Comparison of ENCODE assay signal across 8 cellular contexts in genomic region chr3:184316792-184317191, GRCh38. TPM values are rescaled to one million over a fixed set of nuclear protein-coding genes. Genes with fewer than 3 reads are reported as not detected.
DNase-seq lines count a peak whose midpoint lies in the region; ATAC-seq, FAIRE-seq and TF ChIP-seq lines count a peak whose summit lies in the region.

No MANE protein-coding gene starts in this region.

- H3K27ac Mint-ChIP-seq in activated T-cell treated with anti-CD3 and anti-CD28 coated beads, Interleukin-2, amount 50 U/mL, for 72 hours: peak overlapping the region; percentile 63
- peak overlapping the region; percentile 52 for H3K27ac Mint-ChIP-seq in activated naive CD8-positive, alpha-beta T cell treated with anti-CD3 and anti-CD28 coated beads for 36 hours

- H3K9ac ChIP-seq in keratinocyte (ENCODE audit: control insufficient read depth, extremely low read depth, insufficient read depth, low read length): peak overlapping the region; percentile 77

- H3K4me2 ChIP-seq in keratinocyte (ENCODE audit: control insufficient read depth, extremely low read depth, insufficient read depth, low read depth, low read length): peak overlapping the region; percentile 97

- peak overlapping the region; percentile 79 to 80 for H3K4me3 Mint-ChIP-seq in activated T-cell treated with anti-CD3 and anti-CD28 coated beads, Interleukin-2, amount 50 U/mL, for 72 hours
- H3K4me3 Mint-ChIP-seq in activated naive CD8-positive, alpha-beta T cell treated with anti-CD3 and anti-CD28 coated beads for 36 hours: peak overlapping the region; percentile 83

- dilution Hi-C loops in keratinocyte (cut with MboI; ENCODE audit: extremely low pct_ligation_motif_present, low sequenced_read_pairs): no loop called here

- H3K27me3 ChIP-seq in keratinocyte (ENCODE audit: control insufficient read depth, extremely low read depth, insufficient read depth, low read length) (no peaks in the 10 kb centered on the region), thoracic aorta (replicated peaks; ENCODE audit: insufficient read depth) (no peaks in the 10 kb centered on the region)

- peaks cover 50% of the 10 kb centered on the region for H3K4me1 Mint-ChIP-seq in activated T-cell treated with anti-CD3 and anti-CD28 coated beads, Interleukin-2, amount 50 U/mL, for 72 hours (ENCODE audit: low read depth)
- peaks cover 36% of the 10 kb centered on the region for H3K4me1 Mint-ChIP-seq in activated naive CD8-positive, alpha-beta T cell treated with anti-CD3 and anti-CD28 coated beads for 36 hours

- peaks cover 37% of the 10 kb centered on the region for H3K4me1 ChIP-seq in keratinocyte (ENCODE audit: control insufficient read depth, extremely low read depth, insufficient read depth, low read length)
- H3K4me1 ChIP-seq in thoracic aorta (ENCODE audit: control insufficient read depth in 1 of 2, low read depth in 2 of 2): peaks cover 50 to 60% of the 10 kb centered on the region in 2 donors

- FAIRE-seq in keratinocyte (lab: Jason Lieb, UNC): no peak

- peaks cover 18 to 32% of the 10 kb centered on the region in 2 donors for H3K36me3 Mint-ChIP-seq in activated T-cell treated with anti-CD3 and anti-CD28 coated beads, Interleukin-2, amount 50 U/mL, for 72 hours (ENCODE audit: insufficient read depth in 2 of 2)
- peaks cover 45% of the 10 kb centered on the region for H3K36me3 Mint-ChIP-seq in activated naive CD8-positive, alpha-beta T cell treated with anti-CD3 and anti-CD28 coated beads for 36 hours

- H3K9me3 Mint-ChIP-seq in activated T-cell treated with anti-CD3 and anti-CD28 coated beads, Interleukin-2, amount 50 U/mL, for 72 hours: no peaks in the 10 kb centered on the region
- H3K9me3 Mint-ChIP-seq in activated naive CD8-positive, alpha-beta T cell treated with anti-CD3 and anti-CD28 coated beads for 36 hours: no peaks in the 10 kb centered on the region

- H3K9me3 ChIP-seq in keratinocyte (ENCODE audit: control insufficient read depth, low read depth, low read length): no peaks in the 10 kb centered on the region
- H3K9me3 ChIP-seq in thoracic aorta: no peaks in the 10 kb centered on the region

- H3K36me3 ChIP-seq in keratinocyte (ENCODE audit: control insufficient read depth in 2 of 2, extremely low read depth in 1 of 2, insufficient read depth in 2 of 2, low read length in 2 of 2) (peaks cover 13 to 41% of the 10 kb centered on the region in 2 experiments), thoracic aorta (peaks cover 14% of the 10 kb centered on the region)

- no peaks in the 10 kb centered on the region for H3K27me3 Mint-ChIP-seq in activated T-cell treated with anti-CD3 and anti-CD28 coated beads, Interleukin-2, amount 50 U/mL, for 72 hours (ENCODE audit: low read depth)
- no peaks in the 10 kb centered on the region for H3K27me3 Mint-ChIP-seq in activated naive CD8-positive, alpha-beta T cell treated with anti-CD3 and anti-CD28 coated beads for 36 hours

- peaks cover 65% of the 10 kb centered on the region for H3K79me2 ChIP-seq in keratinocyte (ENCODE audit: control insufficient read depth, insufficient read depth, low read length)

- H3K27ac ChIP-seq in keratinocyte (ENCODE audit: control insufficient read depth, insufficient read depth, low read length) (peak overlapping the region; percentile 83), thoracic aorta (peak overlapping the region; percentile 97 to 100)

- no peaks in the 10 kb centered on the region for H3K9me1 ChIP-seq in keratinocyte (ENCODE audit: control insufficient read depth, extremely low read depth, insufficient read depth, low read length)

- no peak overlapping the region for H2AFZ ChIP-seq in keratinocyte (ENCODE audit: control insufficient read depth, low read length)

- H4K20me1 ChIP-seq in keratinocyte (ENCODE audit: control insufficient read depth, extremely low read depth, insufficient read depth, low read length): peaks cover 51% of the 10 kb centered on the region

- TF ChIP-seq CTCF in keratinocyte (optimal IDR thresholded peaks at IDR 0.05 in 1 of 3, IDR thresholded peaks at IDR 0.05 in 1 of 3, conservative IDR thresholded peaks at IDR 0.05 in 1 of 3; ENCODE audit: extremely low read depth in 1 of 3, insufficient read depth in 2 of 3, low read length in 3 of 3): no peak
- TF ChIP-seq CTCF in thoracic aorta (IDR thresholded peaks at IDR 0.05): no peak

- DNase-seq in activated T-cell treated with anti-CD3 and anti-CD28 coated beads, Interleukin-2, amount 50 U/mL, for 72 hours: no peak
- DNase-seq in activated T-cell treated with anti-CD3 and anti-CD28 coated beads, Interleukin-2, amount 50 U/mL, for 1 hour: no peak
- DNase-seq in activated naive CD8-positive, alpha-beta T cell treated with anti-CD3 and anti-CD28 coated beads for 36 hours: no peak
- DNase-seq in keratinocyte (ENCODE audit: low read depth, low spot score) (no peak), thoracic aorta (ENCODE audit: low spot score) (no peak), HCEC 1CT (no peak), DMS153 treated with DMSO at 0.1 percent for 48 hours (lab: John Stamatoyannopoulos, UW; ENCODE audit: unreplicated experiment) (no peak)

- H3K4me3 ChIP-seq in keratinocyte (ENCODE audit: control insufficient read depth in 2 of 3, extremely low read depth in 1 of 3, insufficient read depth in 2 of 3, low read depth in 1 of 3, low read length in 3 of 3) (peak overlapping the region; percentile 73 to 90 (median 87)), thoracic aorta (peak overlapping the region; percentile 99)

- no peak for ATAC-seq in activated T-cell treated with anti-CD3 and anti-CD28 coated beads, Interleukin-2, amount 50 U/mL, for 72 hours (replicated peaks in 1 of 2)
- ATAC-seq in thoracic aorta (ENCODE audit: insufficient number of reproducible peaks, low FRiP score, low read depth) (no peak), GM21619 (IDR thresholded peaks at IDR 0.05; ENCODE audit: unreplicated experiment) (no peak)

RNA-seq across cellular contexts. Expression of gene EIF4G1, which starts 2.4 kb away (rescaled TPM):
- total RNA-seq in activated T-cell treated with anti-CD3 and anti-CD28 coated beads, Interleukin-2, amount 50 U/mL, for 72 hours: 100 to 1,000 TPM; 274 to 305 TPM
- 100 to 1,000 TPM; 644 to 660 TPM for total RNA-seq in activated naive CD8-positive, alpha-beta T cell treated with anti-CD3 and anti-CD28 coated beads for 36 hours
- polyA plus RNA-seq in keratinocyte: 217 to 467 TPM (median 225 TPM) in 3 replicates
- 314 TPM for polyA plus RNA-seq in keratinocyte (2011; ENCODE audit: low read depth)
- polyA plus RNA-seq in keratinocyte (2011; cell fraction: cytosol; rRNA removed): 204 and 208 TPM in 2 replicates
- 810 and 873 TPM in 2 replicates for polyA plus RNA-seq in keratinocyte (2011; cell fraction: nucleus; rRNA removed)
- 202 and 422 TPM in 2 replicates for polyA plus RNA-seq in keratinocyte (2012; ENCODE audit: low replicate concordance)
- 332 to 1,056 TPM (median 349 TPM) in 3 replicates for polyA minus RNA-seq in keratinocyte
- 249 TPM for polyA minus RNA-seq in keratinocyte (2011; cell fraction: cytosol; rRNA and poly(A)+ RNA removed)
- 371 and 479 TPM in 2 replicates for polyA minus RNA-seq in keratinocyte (2011; cell fraction: nucleus; rRNA and poly(A)+ RNA removed)
- 100 to 1,000 TPM; 254 to 334 TPM for total RNA-seq in thoracic aorta

RNA-seq across cellular contexts. Expression of gene PSMD2, which starts 17.8 kb away (rescaled TPM):
- 100 to 1,000 TPM; 169 to 184 TPM for total RNA-seq in activated T-cell treated with anti-CD3 and anti-CD28 coated beads, Interleukin-2, amount 50 U/mL, for 72 hours
- 100 to 1,000 TPM; 257 to 282 TPM for total RNA-seq in activated naive CD8-positive, alpha-beta T cell treated with anti-CD3 and anti-CD28 coated beads for 36 hours
- polyA plus RNA-seq in keratinocyte: 515 to 703 TPM (median 593 TPM) in 3 replicates
- polyA plus RNA-seq in keratinocyte (2011; ENCODE audit: low read depth): 154 TPM
- polyA plus RNA-seq in keratinocyte (2011; cell fraction: cytosol; rRNA removed): 434 and 454 TPM in 2 replicates
- 579 and 645 TPM in 2 replicates for polyA plus RNA-seq in keratinocyte (2011; cell fraction: nucleus; rRNA removed)
- polyA plus RNA-seq in keratinocyte (2012; ENCODE audit: low replicate concordance): 234 and 667 TPM in 2 replicates
- 941 to 972 TPM (median 950 TPM) in 3 replicates for polyA minus RNA-seq in keratinocyte
- polyA minus RNA-seq in keratinocyte (2011; cell fraction: cytosol; rRNA and poly(A)+ RNA removed): 751 TPM
- polyA minus RNA-seq in keratinocyte (2011; cell fraction: nucleus; rRNA and poly(A)+ RNA removed): 397 and 557 TPM in 2 replicates
- 100 to 1,000 TPM; 160 to 213 TPM for total RNA-seq in thoracic aorta

RNA-seq across cellular contexts. Expression of gene FAM131A, which starts 20.6 kb away (rescaled TPM):
- total RNA-seq in activated T-cell treated with anti-CD3 and anti-CD28 coated beads, Interleukin-2, amount 50 U/mL, for 72 hours: 1 to 10 TPM; 6.6 to 7.6 TPM
- 1 to 10 TPM; 2.1 to 3.4 TPM for total RNA-seq in activated naive CD8-positive, alpha-beta T cell treated with anti-CD3 and anti-CD28 coated beads for 36 hours
- 10.8 to 17.4 TPM (median 12.1 TPM) in 3 replicates for polyA plus RNA-seq in keratinocyte
- polyA plus RNA-seq in keratinocyte (2011; ENCODE audit: low read depth): 8.9 TPM
- 5.6 and 17.2 TPM in 2 replicates for polyA plus RNA-seq in keratinocyte (2011; cell fraction: cytosol; rRNA removed)
- 16.2 and 17.3 TPM in 2 replicates for polyA plus RNA-seq in keratinocyte (2011; cell fraction: nucleus; rRNA removed)
- 8.7 and 23.6 TPM in 2 replicates for polyA plus RNA-seq in keratinocyte (2012; ENCODE audit: low replicate concordance)
- 7.2 to 17.9 TPM (median 7.8 TPM) in 3 replicates for polyA minus RNA-seq in keratinocyte
- 16.1 TPM for polyA minus RNA-seq in keratinocyte (2011; cell fraction: cytosol; rRNA and poly(A)+ RNA removed)
- polyA minus RNA-seq in keratinocyte (2011; cell fraction: nucleus; rRNA and poly(A)+ RNA removed): 8.5 and 9.5 TPM in 2 replicates
- total RNA-seq in thoracic aorta: 10 to 100 TPM; 55.4 to 91.8 TPM

RNA-seq across cellular contexts. Expression of gene ECE2, which starts 41.0 kb away (rescaled TPM):
- not detected for total RNA-seq in activated T-cell treated with anti-CD3 and anti-CD28 coated beads, Interleukin-2, amount 50 U/mL, for 72 hours
- not detected for total RNA-seq in activated naive CD8-positive, alpha-beta T cell treated with anti-CD3 and anti-CD28 coated beads for 36 hours
- polyA plus RNA-seq in keratinocyte: not detected in 3 replicates
- not detected for polyA plus RNA-seq in keratinocyte (2011; ENCODE audit: low read depth)
- not detected in 2 replicates for polyA plus RNA-seq in keratinocyte (2011; cell fraction: cytosol; rRNA removed)
- not detected in 2 replicates for polyA plus RNA-seq in keratinocyte (2011; cell fraction: nucleus; rRNA removed)
- polyA plus RNA-seq in keratinocyte (2012; ENCODE audit: low replicate concordance): not detected in 2 replicates
- polyA minus RNA-seq in keratinocyte: not detected in 3 replicates
- polyA minus RNA-seq in keratinocyte (2011; cell fraction: cytosol; rRNA and poly(A)+ RNA removed): not detected
- not detected in 2 replicates for polyA minus RNA-seq in keratinocyte (2011; cell fraction: nucleus; rRNA and poly(A)+ RNA removed)
- not detected for total RNA-seq in thoracic aorta

RNA-seq across cellular contexts. Expression of gene CLCN2, which starts 44.6 kb away (rescaled TPM):
- total RNA-seq in activated T-cell treated with anti-CD3 and anti-CD28 coated beads, Interleukin-2, amount 50 U/mL, for 72 hours: 1 to 10 TPM; 3.1 to 3.9 TPM
- total RNA-seq in activated naive CD8-positive, alpha-beta T cell treated with anti-CD3 and anti-CD28 coated beads for 36 hours: 1 to 10 TPM; 5.0 to 6.8 TPM
- polyA plus RNA-seq in keratinocyte: 3.1 to 3.3 TPM (median 3.2 TPM) in 3 replicates
- 2.0 TPM for polyA plus RNA-seq in keratinocyte (2011; ENCODE audit: low read depth)
- polyA plus RNA-seq in keratinocyte (2011; cell fraction: cytosol; rRNA removed): 1.2 and 1.7 TPM in 2 replicates
- 9.8 and 12.7 TPM in 2 replicates for polyA plus RNA-seq in keratinocyte (2011; cell fraction: nucleus; rRNA removed)
- 1.7 and 2.6 TPM in 2 replicates for polyA plus RNA-seq in keratinocyte (2012; ENCODE audit: low replicate concordance)
- 4.9 to 11.4 TPM (median 5.6 TPM) in 3 replicates for polyA minus RNA-seq in keratinocyte
- polyA minus RNA-seq in keratinocyte (2011; cell fraction: cytosol; rRNA and poly(A)+ RNA removed): 15.9 TPM
- polyA minus RNA-seq in keratinocyte (2011; cell fraction: nucleus; rRNA and poly(A)+ RNA removed): 4.9 and 10.5 TPM in 2 replicates
- 1 to 10 TPM; 4.3 to 8.0 TPM for total RNA-seq in thoracic aorta

Comparison
In these comparisons a context has a peak if more than half of its experiments do, and no peak if none do; other contexts are left out.
1. RNA of gene FAM131A, which starts 20.6 kb away (total RNA-seq): 55.4 to 91.8 TPM in thoracic aorta; 6.6 to 7.6 TPM in activated T-cell treated with anti-CD3 and anti-CD28 coated beads, Interleukin-2, amount 50 U/mL, for 72 hours and 2.1 to 3.4 TPM in activated naive CD8-positive, alpha-beta T cell treated with anti-CD3 and anti-CD28 coated beads for 36 hours; every median in the first group is over 4 times any median in the second.